ENCODE assay signal across 8 cellular contexts in the genomic region with DNA sequence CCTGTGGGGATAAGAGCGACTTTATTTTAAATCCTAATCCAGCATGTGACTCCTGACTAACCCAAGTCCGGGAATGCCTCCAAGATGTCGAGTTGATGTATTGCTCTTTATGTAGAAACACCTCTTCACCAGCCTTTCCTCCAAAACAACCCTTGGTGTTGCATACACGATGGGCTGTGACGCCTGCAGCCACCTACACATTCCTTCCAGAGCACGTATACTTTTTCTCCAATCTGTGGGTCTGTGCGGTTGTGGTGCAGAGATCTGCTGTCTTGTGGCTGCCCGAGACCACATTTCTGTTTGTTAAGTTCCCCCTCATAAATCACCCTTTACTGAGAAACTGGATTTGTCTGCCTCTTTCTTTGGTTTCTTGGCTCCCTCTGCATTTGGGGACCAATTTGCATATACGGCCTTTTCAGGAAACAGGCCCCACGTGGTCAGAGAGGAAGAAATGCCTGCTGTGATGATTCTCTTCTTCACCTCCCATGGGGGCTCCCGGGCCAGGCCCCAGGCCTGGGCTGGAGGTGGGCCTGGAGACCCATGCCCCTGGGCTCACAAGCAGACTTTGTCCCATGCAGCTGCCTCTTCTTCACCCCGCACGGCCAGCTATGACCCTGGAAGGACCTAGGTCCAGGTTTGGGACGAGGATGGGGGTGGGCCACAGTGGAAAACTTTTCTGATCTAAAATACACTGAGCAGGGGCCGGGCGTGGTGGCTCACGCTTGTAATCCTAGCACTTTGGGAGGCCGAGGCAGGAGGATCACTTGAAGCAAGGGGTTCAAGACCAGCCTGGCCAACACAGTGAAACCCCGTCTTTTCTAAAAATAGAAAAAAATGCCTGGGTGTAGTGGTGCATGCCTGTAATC. TPM values are rescaled to one million over a fixed set of nuclear protein-coding genes. Genes with fewer than 3 reads are reported as not detected.
A peak's percentile ranks its signal among the peaks of the same experiment; 100 is the strongest.
DNase-seq lines count a peak whose midpoint lies in the region; ATAC-seq and TF ChIP-seq lines count a peak whose summit lies in the region.

No MANE protein-coding gene starts in this region.

- H3K4me3 ChIP-seq in MM.1S (ENCODE audit: low read length) (no peak overlapping the region), mesendoderm (ENCODE audit: low read length) (no peak overlapping the region)

- no peak overlapping the region for H2AK5ac ChIP-seq in mesendoderm (ENCODE audit: low read length)

- no peak overlapping the region for H2BK15ac ChIP-seq in mesendoderm (replicated peaks; ENCODE audit: low read depth)

- H3K4me1 ChIP-seq in MM.1S (ENCODE audit: low read length) (no peaks in the 10 kb centered on the region), mesendoderm (ENCODE audit: control insufficient read depth, low read depth, low read length) (peaks cover 6% of the 10 kb centered on the region)

- H2AFZ ChIP-seq in MM.1S (ENCODE audit: low read length), result no peak overlapping the region

- H3F3A ChIP-seq in MM.1S (ENCODE audit: insufficient read depth, low read length), result no peaks in the 10 kb centered on the region

- H3K79me1 ChIP-seq in mesendoderm (ENCODE audit: low read length), result no peaks in the 10 kb centered on the region

- H4K8ac ChIP-seq in mesendoderm (ENCODE audit: low read depth, low read length), result no peak overlapping the region

- no peaks in the 10 kb centered on the region for H3K36me3 ChIP-seq in MM.1S (replicated peaks; ENCODE audit: insufficient read depth, low read length)
- H3K36me3 ChIP-seq in mesendoderm (ENCODE audit: control insufficient read depth, insufficient read depth, low read length), result no peaks in the 10 kb centered on the region

- no peak overlapping the region for H3K23ac ChIP-seq in mesendoderm (ENCODE audit: low read length)

- H3K79me2 ChIP-seq in MM.1S (ENCODE audit: low read length), result no peaks in the 10 kb centered on the region
- no peaks in the 10 kb centered on the region for H3K79me2 ChIP-seq in mesendoderm (ENCODE audit: control insufficient read depth, insufficient read depth, low read length)

- WGBS in mesendoderm (ENCODE audit: extremely low coverage, insufficient coverage, low lambda C conversion rate), result no CpG with 5 or more reads among the region's 19 CpGs

- TF ChIP-seq CTCF in MM.1S (IDR thresholded peaks at IDR 0.05; ENCODE audit: low read length), result no peak

- H3K9me2 ChIP-seq in MM.1S (replicated peaks; ENCODE audit: insufficient read depth, low read length), result no peaks in the 10 kb centered on the region

- H3K4me2 ChIP-seq in MM.1S (ENCODE audit: low read depth, low read length) (no peak overlapping the region), mesendoderm (ENCODE audit: low read length) (no peak overlapping the region)

- H3K9ac ChIP-seq in MM.1S (ENCODE audit: low read length) (no peak overlapping the region), mesendoderm (ENCODE audit: low read length) (no peak overlapping the region)

- in situ Hi-C loops in Caki2 (cut with HindIII; ENCODE audit: low pct_unique_long_range_greater_than_20kb, low sequenced_read_pairs), result no loop called here

- no peaks in the 10 kb centered on the region for H3K9me3 ChIP-seq in MM.1S (replicated peaks; ENCODE audit: insufficient read depth, low read length)

- DNase-seq in Caki2 (ENCODE audit: low read depth), result peak; percentile 95
- DNase-seq in MV-4-11 (lab: John Stamatoyannopoulos, UW), result peak; percentile 93
- peak; percentile 43 for DNase-seq in activated naive CD4-positive, alpha-beta T cell treated with anti-CD3 and anti-CD28 coated beads, Interleukin-2, amount 50 U/mL, for 16 hours
- peak; percentile 97 for DNase-seq in iris pigment epithelial cell (ENCODE audit: low read depth)
- DNase-seq in stimulated activated CD4-positive, alpha-beta T cell treated with anti-CD3 and anti-CD28 coated beads, TNF-alpha, amount 100 ng/mL, for 4 hours (ENCODE audit: low read depth in 3 of 3), result peak in 2 of 3 experiments; percentile 32 to 38
- no peak for DNase-seq in MM.1S
- DNase-seq in mesendoderm, result no peak

- no peak overlapping the region for H3K18ac ChIP-seq in mesendoderm (ENCODE audit: low read length)

- no peak overlapping the region for H2BK120ac ChIP-seq in mesendoderm (ENCODE audit: low read depth, low read length)

- H3K27ac ChIP-seq in MM.1S (ENCODE audit: low read length) (no peak overlapping the region), mesendoderm (ENCODE audit: low read depth, low read length) (no peak overlapping the region)

- H3K56ac ChIP-seq in mesendoderm (ENCODE audit: low read length), result no peak overlapping the region

- H2BK5ac ChIP-seq in mesendoderm (ENCODE audit: low read length), result no peak overlapping the region

- ATAC-seq in GM21717 (IDR thresholded peaks at IDR 0.05; ENCODE audit: unreplicated experiment), result peak; percentile 44

- H3K27me3 ChIP-seq in MM.1S (replicated peaks; ENCODE audit: insufficient read depth, low read length), result peaks cover 93% of the 10 kb centered on the region
- H3K27me3 ChIP-seq in mesendoderm (ENCODE audit: insufficient read depth, low read length, poor library complexity), result no peaks in the 10 kb centered on the region

- H4K5ac ChIP-seq in mesendoderm (ENCODE audit: low read length), result no peak overlapping the region

- no peak overlapping the region for H3K4ac ChIP-seq in mesendoderm (ENCODE audit: low read depth, low read length)

- H4K20me1 ChIP-seq in MM.1S (ENCODE audit: insufficient read depth, low read length), result no peaks in the 10 kb centered on the region

RNA-seq across cellular contexts. Expression of a gene that starts 21.4 kb away (rescaled TPM):
- 15.0 and 16.1 TPM in 2 replicates for total RNA-seq in Caki2 (2014; rRNA removed; shearing (Covaris generic); ENCODE audit: low replicate concordance)
- polyA plus RNA-seq in mesendoderm (2013, experiment 1 of 2), result 11.2 TPM
- polyA plus RNA-seq in mesendoderm (2013, experiment 2 of 2), result 11.4 TPM

Comparison
In these comparisons a context has a peak if more than half of its experiments do, and no peak if none do; other contexts are left out.
1. DNase-seq: peak in Caki2 (single experiment), MV-4-11 (single experiment), activated naive CD4-positive, alpha-beta T cell treated with anti-CD3 and anti-CD28 coated beads, Interleukin-2, amount 50 U/mL, for 16 hours (single experiment), iris pigment epithelial cell (single experiment) and stimulated activated CD4-positive, alpha-beta T cell treated with anti-CD3 and anti-CD28 coated beads, TNF-alpha, amount 100 ng/mL, for 4 hours (2 of 3); none in MM.1S (single experiment) and mesendoderm (single experiment).